ENCODE assay signal across 12 cellular contexts in genomic region chr10:113578766-113579165, GRCh38. TPM values are rescaled to one million over a fixed set of nuclear protein-coding genes. Genes with fewer than 3 reads are reported as not detected.
"Had no signal": no experiment of that assay in that cellular context is flagged by ENCODE, and none has a peak within 500 bp of the region (broad histone marks: within the 10 kb centered on the region; RNA-seq: fewer than 3 reads in every experiment).

No MANE protein-coding gene starts in this region.

- ATAC-seq: HCT116, HepG2 had no signal

- H2AFZ ChIP-seq: GM23248 had no signal

- H3K27ac ChIP-seq: GM23248, HL-60 had no signal

- H3K36me3 ChIP-seq: HAP-1 had no signal

- DNase-seq: GM23248, GOT3, H7, HFFc6, KBM-7 had no signal

- H3K4me1 ChIP-seq: HAP-1 had no signal

- H3K9me3 ChIP-seq: HAP-1 had no signal

- H3K9ac ChIP-seq: GM23248 had no signal

- H3K4me3 ChIP-seq: GM23248, HAP-1 had no signal

RNA-seq across cellular contexts. Expression of gene HABP2, which starts 25.9 kb away (rescaled TPM):
- total RNA-seq: GM23248, H4, H7, HFFc6, HT1080 had no signal
- polyA plus RNA-seq: GM23248, IgD-negative memory B cell had no signal
